ENCODE assay signal across 1 cellular context in genomic region chr9:119368179-119368578, GRCh38.
TF ChIP-seq lines count a peak whose summit lies in the region.

No MANE protein-coding gene starts in this region.

TF ChIP-seq in GM23338, 12 proteins besides CTCF, POLR2A, EP300 and RAD21 (continued from another document):
- no peak for TF ChIP-seq ZNF462 (CRISPR knock-in tag; IDR thresholded peaks at IDR 0.05)
- TF ChIP-seq STAT1 (IDR thresholded peaks at IDR 0.05; ENCODE audit: unreplicated experiment): no peak
- no peak for TF ChIP-seq ZNF331 (CRISPR knock-in tag; IDR thresholded peaks at IDR 0.05; ENCODE audit: low read depth)
- TF ChIP-seq POLR2AphosphoS5 (IDR thresholded peaks at IDR 0.05; ENCODE audit: low read depth): no peak
- TF ChIP-seq JUNB (IDR thresholded peaks at IDR 0.05; ENCODE audit: unreplicated experiment): no peak
- TF ChIP-seq EZH2phosphoT487 (IDR thresholded peaks at IDR 0.05; ENCODE audit: unreplicated experiment): no peak
